In genomic region chr7:96952974-96953391, GRCh38 we compare ENCODE assay signal across 20 cellular contexts. TPM values are rescaled to one million over a fixed set of nuclear protein-coding genes. Genes with fewer than 3 reads are reported as not detected.
DNase-seq lines count a peak whose midpoint lies in the region; ATAC-seq, FAIRE-seq and TF ChIP-seq lines count a peak whose summit lies in the region.
"Had no signal": no experiment of that assay in that cellular context is flagged by ENCODE, and none has a peak within 500 bp of the region (broad histone marks: within the 10 kb centered on the region; RNA-seq: fewer than 3 reads in every experiment).

No MANE protein-coding gene starts in this region.

- DNase-seq in HepG2 (ENCODE audit: low spot score) (no peak), right lobe of liver (no peak), SK-N-SH (no peak), fibroblast of the aortic adventitia (ENCODE audit: low read depth) (peak; percentile 49), NCI-H446 treated with DMSO at 0.1 percent for 48 hours (lab: John Stamatoyannopoulos, UW) (no peak), HK-2 (ENCODE audit: unreplicated experiment) (no peak), NAMALWA (ENCODE audit: low spot score) (no peak)
- DNase-seq: dorsolateral prefrontal cortex; NCI-H2081 treated with DMSO at 0.1 percent for 48 hours; NCI-H774; stimulated activated naive CD4-positive, alpha-beta T cell; T-helper 9 cell; uterus had no signal

- H3K79me2 ChIP-seq in HepG2 (ENCODE audit: insufficient read depth, low read length) (no peaks in the 10 kb centered on the region), SK-N-SH (ENCODE audit: insufficient read depth) (no peaks in the 10 kb centered on the region)

- H3K9me3 ChIP-seq in HepG2 (ENCODE audit: low read length): no peaks in the 10 kb centered on the region
- no peaks in the 10 kb centered on the region for H3K9me3 ChIP-seq in right lobe of liver
- H3K9me3 ChIP-seq in SK-N-SH: no peaks in the 10 kb centered on the region
- H3K9me3 ChIP-seq: neutrophil, uterus had no signal

- H3K36me3 ChIP-seq in HepG2 (replicated peaks in 1 of 2; ENCODE audit: control insufficient read depth in 1 of 2, insufficient read depth in 2 of 2, low read length in 2 of 2) (no peaks in the 10 kb centered on the region), right lobe of liver (no peaks in the 10 kb centered on the region), SK-N-SH (replicated peaks in 1 of 2; ENCODE audit: control insufficient read depth in 1 of 2, insufficient read depth in 2 of 2, low read length in 1 of 2) (no peaks in the 10 kb centered on the region)
- H3K36me3 ChIP-seq: neutrophil, uterus had no signal

- H2AFZ ChIP-seq in HepG2 (ENCODE audit: low read length) (no peak overlapping the region), SK-N-SH (ENCODE audit: low read depth) (no peak overlapping the region)

- TF ChIP-seq RAD21 in HepG2 (CRISPR knock-in tag; IDR thresholded peaks at IDR 0.05) (no peak), SK-N-SH (IDR thresholded peaks at IDR 0.05; ENCODE audit: low read length) (no peak)

- TF ChIP-seq CTCF in HepG2 (CRISPR knock-in tag; IDR thresholded peaks at IDR 0.05) (no peak), right lobe of liver (IDR thresholded peaks at IDR 0.05) (no peak), SK-N-SH (IDR thresholded peaks at IDR 0.05) (no peak), fibroblast of the aortic adventitia (IDR thresholded peaks at IDR 0.05; ENCODE audit: insufficient read depth, low read length) (no peak)

- intact Hi-C loops in HepG2 (cut with micrococcal nuclease; ENCODE audit: unreplicated experiment): loop anchor here (5.0 kb wide), 1 partner anchor 64 kb away; no protein-coding TSS in a partner anchor
- intact Hi-C loops in right lobe of liver (cut with DNase I): no loop called here

- H4K20me1 ChIP-seq in HepG2 (ENCODE audit: insufficient read depth, low read length): no peaks in the 10 kb centered on the region
- H4K20me1 ChIP-seq in SK-N-SH (ENCODE audit: insufficient read depth): no peaks in the 10 kb centered on the region

- H3K27ac ChIP-seq in HepG2 (ENCODE audit: extremely low read length, insufficient read depth, low read length): no peak overlapping the region
- no peak overlapping the region for H3K27ac ChIP-seq in right lobe of liver
- no peak overlapping the region for H3K27ac ChIP-seq in SK-N-SH (ENCODE audit: low read depth in 2 of 2, low read length in 1 of 2)
- H3K27ac ChIP-seq: dorsolateral prefrontal cortex, neutrophil, skin epidermis, uterus had no signal

- H3K9me2 ChIP-seq in SK-N-SH: no peaks in the 10 kb centered on the region

- H3F3A ChIP-seq in SK-N-SH (replicated peaks; ENCODE audit: insufficient read depth): no peaks in the 10 kb centered on the region

- TF ChIP-seq EP300 in HepG2 (IDR thresholded peaks at IDR 0.05; ENCODE audit: low read depth in 2 of 2, low read length in 2 of 2): no peak
- no peak for TF ChIP-seq EP300 in HepG2 (CRISPR knock-in tag; IDR thresholded peaks at IDR 0.05; ENCODE audit: borderline replicate concordance)
- no peak for TF ChIP-seq EP300 in SK-N-SH (IDR thresholded peaks at IDR 0.05; ENCODE audit: borderline replicate concordance in 1 of 2, low read depth in 1 of 2, low read length in 1 of 2)

- in situ Hi-C loops in HepG2 (cut with HindIII; ENCODE audit: extremely low pct_ligation_motif_present, low pct_unique_long_range_greater_than_20kb): no loop called here

- ATAC-seq in HepG2 (peak; percentile 35; the same call in 2 of the 3 replicates), right lobe of liver (no peak), HG02840 (IDR thresholded peaks at IDR 0.05; ENCODE audit: low FRiP score, unreplicated experiment) (no peak)
- ATAC-seq: HCT116 had no signal

- FAIRE-seq in HepG2 (lab: Jason Lieb, UNC): no peak

- TF ChIP-seq POLR2A in HepG2 (IDR thresholded peaks at IDR 0.05; ENCODE audit: insufficient read depth in 1 of 2, low read depth in 2 of 2, low read length in 2 of 2) (no peak), right lobe of liver (IDR thresholded peaks at IDR 0.05) (no peak)

- H3K27me3 ChIP-seq in HepG2 (ENCODE audit: control insufficient read depth in 1 of 2, insufficient read depth in 2 of 2, low read length in 2 of 2) (no peaks in the 10 kb centered on the region), right lobe of liver (no peaks in the 10 kb centered on the region), SK-N-SH (ENCODE audit: insufficient read depth) (no peaks in the 10 kb centered on the region)
- H3K27me3 ChIP-seq: neutrophil, uterus had no signal

- POLR2A ChIA-PET in HepG2 (lab: Yijun Ruan, JAX): no interaction called here
- POLR2A ChIA-PET in SK-N-SH (lab: Yijun Ruan, JAX): no interaction called here

- 49% methylated on average over 3 of the region's 3 CpGs for WGBS in HepG2 (ENCODE audit: low lambda C conversion rate)
- 42% methylated on average over 2 of the region's 3 CpGs for WGBS in right lobe of liver (ENCODE audit: insufficient coverage, low coverage, low lambda C conversion rate, missing lambda C conversion rate)
- 46% methylated on average over 3 of the region's 3 CpGs for WGBS in SK-N-SH (ENCODE audit: low lambda C conversion rate)

- no peak overlapping the region for H3K4me2 ChIP-seq in HepG2 (ENCODE audit: low read depth, low read length)
- 0 out of 2 replicates have a peak overlapping the region, but pooled peaks have one; percentile 3 for H3K4me2 ChIP-seq in SK-N-SH

- H3K4me1 ChIP-seq in HepG2 (ENCODE audit: insufficient read depth, low read length) (peaks cover 23% of the 10 kb centered on the region), right lobe of liver (peaks cover 0 to 14% (median 6%) of the 10 kb centered on the region in 4 donors), SK-N-SH (ENCODE audit: control insufficient read depth in 1 of 2, insufficient read depth in 2 of 2, low read depth in 1 of 2, low read length in 1 of 2) (peaks cover 0 to 3% of the 10 kb centered on the region in 2 experiments; a peak in 2 of 4 replicates)
- H3K4me1 ChIP-seq: uterus had no signal

- CTCF ChIA-PET in HepG2 (lab: Yijun Ruan, JAX; ENCODE audit: low intra/inter-chr PET ratio, low total read pairs): no interaction called here
- CTCF ChIA-PET in SK-N-SH (lab: Yijun Ruan, JAX): interaction anchor here (0.6 to 0.7 kb wide), 2 partner anchors 63 to 120 kb away, joined by 3 to 4 read pairs; no protein-coding TSS in a partner anchor

- no peak overlapping the region for H3K9ac ChIP-seq in HepG2 (ENCODE audit: insufficient read depth, low read depth, low read length)
- no peak overlapping the region for H3K9ac ChIP-seq in SK-N-SH

- no peak overlapping the region for H3K4me3 ChIP-seq in HepG2 (replicated peaks in 1 of 3; ENCODE audit: insufficient read depth in 1 of 3, low read depth in 2 of 3, low read length in 3 of 3)
- H3K4me3 ChIP-seq in right lobe of liver: no peak overlapping the region
- no peak overlapping the region for H3K4me3 ChIP-seq in SK-N-SH (ENCODE audit: low read depth in 2 of 2, low read length in 1 of 2)
- no peak overlapping the region for H3K4me3 ChIP-seq in fibroblast of the aortic adventitia (ENCODE audit: low read depth, low read length)
- H3K4me3 ChIP-seq: dorsolateral prefrontal cortex, skin epidermis, uterus had no signal

- no TSS peak for BruUV-seq in HepG2 (replicated peaks; lab: Mats Ljungman, UMichigan)

TF ChIP-seq in HepG2, 621 proteins besides CTCF, POLR2A, EP300 and RAD21 (continues in another document):
- TF ChIP-seq ZNF562 (CRISPR knock-in tag; IDR thresholded peaks at IDR 0.05; ENCODE audit: borderline replicate concordance) (no peak), TGIF2 (CRISPR knock-in tag; IDR thresholded peaks at IDR 0.05) (no peak), ZNF441 (CRISPR knock-in tag; IDR thresholded peaks at IDR 0.05; ENCODE audit: borderline replicate concordance) (no peak), EZH2 (conservative IDR thresholded peaks at IDR 0.05; ENCODE audit: low read depth, low read length) (no peak), JARID2 (CRISPR knock-in tag; IDR thresholded peaks at IDR 0.05; ENCODE audit: insufficient replicate concordance) (no peak), GPN1 (CRISPR knock-in tag; IDR thresholded peaks at IDR 0.05; ENCODE audit: borderline replicate concordance) (no peak)

TF ChIP-seq in SK-N-SH, 30 proteins besides CTCF, POLR2A, EP300 and RAD21 (continues in another document):
- TF ChIP-seq JUND (IDR thresholded peaks at IDR 0.05) (peak; percentile 50), SIN3A (IDR thresholded peaks at IDR 0.05; ENCODE audit: borderline replicate concordance, low read depth, low read length) (no peak), GABPA (IDR thresholded peaks at IDR 0.05; ENCODE audit: low read depth) (no peak)
- TF ChIP-seq, protein P1, sequence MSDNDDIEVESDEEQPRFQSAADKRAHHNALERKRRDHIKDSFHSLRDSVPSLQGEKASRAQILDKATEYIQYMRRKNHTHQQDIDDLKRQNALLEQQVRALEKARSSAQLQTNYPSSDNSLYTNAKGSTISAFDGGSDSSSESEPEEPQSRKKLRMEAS (IDR thresholded peaks at IDR 0.05; ENCODE audit: low read depth): no peak

RNA-seq across cellular contexts. Expression of gene DLX6, which starts 52.4 kb away (rescaled TPM):
- 4.5 and 5.5 TPM in 2 replicates for total RNA-seq in HepG2 (2016; rRNA removed; fragmentation: Illumina TruSeq; extraction: Trizol)
- total RNA-seq in HepG2 (2016; cell fraction: cytosol; rRNA removed; fragmentation: Illumina TruSeq; extraction: Trizol; ENCODE audit: low read depth): 3.3 and 4.7 TPM in 2 replicates
- 3.5 and 5.4 TPM in 2 replicates for total RNA-seq in HepG2 (2016; cell fraction: insoluble cytoplasmic fraction; rRNA removed; fragmentation: Illumina TruSeq; extraction: Trizol)
- 5.4 and 5.6 TPM in 2 replicates for total RNA-seq in HepG2 (2016; cell fraction: membrane; rRNA removed; fragmentation: Illumina TruSeq; extraction: Trizol)
- 6.2 and 7.9 TPM in 2 replicates for total RNA-seq in HepG2 (2016; cell fraction: nucleus; rRNA removed; fragmentation: Illumina TruSeq; extraction: Trizol)
- 2.4 and 3.5 TPM in 2 replicates for polyA plus RNA-seq in HepG2 (2011; rRNA removed)
- 2.6 and 2.9 TPM in 2 replicates for polyA plus RNA-seq in HepG2 (2011; cell fraction: cytosol; rRNA removed)
- polyA plus RNA-seq in HepG2 (2011; cell fraction: nucleus; rRNA removed): 5.8 and 7.3 TPM in 2 replicates
- polyA plus RNA-seq in HepG2 (2012): 4.5 and 5.0 TPM in 2 replicates
- 1.5 and 1.8 TPM in 2 replicates for polyA plus RNA-seq in HepG2 (2016; cell fraction: cytosol; fragmentation: Illumina TruSeq; extraction: Trizol; ENCODE audit: low read depth)
- polyA plus RNA-seq in HepG2 (2016; cell fraction: insoluble cytoplasmic fraction; fragmentation: Illumina TruSeq; extraction: Trizol; ENCODE audit: low read depth): 6.9 and 8.6 TPM in 2 replicates
- polyA plus RNA-seq in HepG2 (2016; cell fraction: membrane; fragmentation: Illumina TruSeq; extraction: Trizol; ENCODE audit: low read depth): 3.4 and 4.2 TPM in 2 replicates
- polyA plus RNA-seq in HepG2 (2016; cell fraction: nucleus; fragmentation: Illumina TruSeq; extraction: Trizol; ENCODE audit: insufficient read depth, low read depth): 13.3 and 14.1 TPM in 2 replicates
- polyA minus RNA-seq in HepG2 (2011; rRNA and poly(A)+ RNA removed; ENCODE audit: low replicate concordance): 3.2 TPM in 1 of 2 replicates, not detected in the other
- 2.5 and 2.8 TPM in 2 replicates for polyA minus RNA-seq in HepG2 (2011; cell fraction: cytosol; rRNA and poly(A)+ RNA removed)
- polyA minus RNA-seq in HepG2 (2011; cell fraction: nucleus; rRNA and poly(A)+ RNA removed): 7.8 and 15.5 TPM in 2 replicates
- total RNA-seq in right lobe of liver: not detected
- 0.23 and 0.37 TPM in 2 replicates for polyA plus RNA-seq in SK-N-SH (2012; rRNA removed)
- polyA plus RNA-seq in SK-N-SH (2012; cell fraction: cytosol; rRNA removed): 0.21 and 0.41 TPM in 2 replicates
- 0.35 and 1.1 TPM in 2 replicates for polyA plus RNA-seq in SK-N-SH (2012; cell fraction: nucleus; rRNA removed)
- total RNA-seq in fibroblast of the aortic adventitia (ENCODE audit: low replicate concordance): not detected in 2 replicates
- total RNA-seq: activated T-helper 1 cell treated with anti-CD3 and anti-CD28 coated beads, Interleukin-12 subunit alpha, Interleukin-12 subunit beta, Interleukin-2, Interleukin-4 antibody, amounts not matched to agents 30 ng/mL and 10 ng/mL and 1 ng/mL, durations not matched to agents 14 hours and 24 hours and 36 hours; mesenteric fat pad had no signal
- polyA plus RNA-seq: AG04450 had no signal

Comparison
In these comparisons a context has a peak if more than half of its experiments do, and no peak if none do; other contexts are left out.
1. Of the 25 proteins assayed by ChIP-seq in both HepG2 and SK-N-SH: peak only in HepG2: none; only in SK-N-SH: FOSL2, JUND, PBX3 and TCF12; in both: none; in neither: 21.